19 cellular contexts compared by ENCODE assay signal in genomic region chr4:103904126-103904525, GRCh38.
"Had no signal": no experiment of that assay in that cellular context is flagged by ENCODE, and none has a peak within 500 bp of the region (broad histone marks: within the 10 kb centered on the region; RNA-seq: fewer than 3 reads in every experiment).

No MANE protein-coding gene starts in this region.

- H3K36me3 Mint-ChIP-seq: mesothelial cell of epicardium had no signal

- H3K9me3 Mint-ChIP-seq: stimulated activated naive CD8-positive, alpha-beta T cell treated with anti-CD3 and anti-CD28 coated beads, Interleukin-15, amount 100 ng/mL, for 72 hours had no signal

- H3K27me3 ChIP-seq: ascending aorta, colonic mucosa, esophagus squamous epithelium, upper lobe of right lung had no signal

- H3K4me1 ChIP-seq: ascending aorta, colonic mucosa, esophagus squamous epithelium, lower lobe of right lung, right lobe of liver, upper lobe of right lung had no signal

- DNase-seq: activated CD4-positive, alpha-beta T cell treated with anti-CD3 and anti-CD28 coated beads for 1 hour; activated CD4-positive, alpha-beta T cell treated with anti-CD3 and anti-CD28 coated beads, Interleukin-2, amount 50 U/mL, for 4 hours; activated naive CD4-positive, alpha-beta T cell treated with anti-CD3 and anti-CD28 coated beads for 36 hours; activated naive CD8-positive, alpha-beta T cell treated with anti-CD3 and anti-CD28 coated beads, Interleukin-2, amount 50 U/mL, for 24 hours; activated T-cell treated with anti-CD3 and anti-CD28 coated beads for 4 hours; caudate nucleus; colonic mucosa; esophagus squamous epithelium; left colon; lower lobe of right lung; right lobe of liver; stimulated activated CD4-positive, alpha-beta T cell treated with anti-CD3 and anti-CD28 coated beads, Interleukin-1b, Interleukin-23, amount 100 ng/mL, for 48 hours; stimulated activated naive CD8-positive, alpha-beta T cell treated with anti-CD3 and anti-CD28 coated beads, Interleukin-15, amount 100 ng/mL, for 72 hours; upper lobe of right lung had no signal

- H3K27ac ChIP-seq: ascending aorta, colonic mucosa, esophagus squamous epithelium, lower lobe of right lung, right lobe of liver, upper lobe of right lung, VCaP had no signal

- H3K36me3 ChIP-seq: ascending aorta, colonic mucosa, esophagus squamous epithelium, lower lobe of right lung, right lobe of liver, upper lobe of right lung had no signal

- ATAC-seq: activated naive CD8-positive, alpha-beta T cell treated with anti-CD3 and anti-CD28 coated beads, Interleukin-2, amount 50 U/mL, for 24 hours; left colon; lower lobe of right lung; right lobe of liver; stimulated activated naive CD8-positive, alpha-beta T cell treated with anti-CD3 and anti-CD28 coated beads, Interleukin-15, amount 100 ng/mL, for 72 hours; upper lobe of right lung had no signal

- H3K4me3 ChIP-seq: ascending aorta, colonic mucosa, esophagus squamous epithelium, lower lobe of right lung, right lobe of liver, upper lobe of right lung had no signal

- H3K4me1 Mint-ChIP-seq: activated naive CD8-positive, alpha-beta T cell treated with anti-CD3 and anti-CD28 coated beads, Interleukin-2, amount 50 U/mL, for 24 hours; mesothelial cell of epicardium; neural crest cell; stimulated activated naive CD8-positive, alpha-beta T cell treated with anti-CD3 and anti-CD28 coated beads, Interleukin-15, amount 100 ng/mL, for 72 hours had no signal

- H3K4me3 Mint-ChIP-seq: activated naive CD4-positive, alpha-beta T cell treated with anti-CD3 and anti-CD28 coated beads for 36 hours; activated naive CD8-positive, alpha-beta T cell treated with anti-CD3 and anti-CD28 coated beads, Interleukin-2, amount 50 U/mL, for 24 hours; mesothelial cell of epicardium; neural crest cell; stimulated activated naive CD8-positive, alpha-beta T cell treated with anti-CD3 and anti-CD28 coated beads, Interleukin-15, amount 100 ng/mL, for 72 hours had no signal

- H3K27ac Mint-ChIP-seq: activated naive CD4-positive, alpha-beta T cell treated with anti-CD3 and anti-CD28 coated beads for 36 hours; activated naive CD8-positive, alpha-beta T cell treated with anti-CD3 and anti-CD28 coated beads, Interleukin-2, amount 50 U/mL, for 24 hours; mesothelial cell of epicardium; stimulated activated naive CD8-positive, alpha-beta T cell treated with anti-CD3 and anti-CD28 coated beads, Interleukin-15, amount 100 ng/mL, for 72 hours had no signal

- H3K9me3 ChIP-seq: ascending aorta, colonic mucosa, esophagus squamous epithelium, lower lobe of right lung, right lobe of liver, upper lobe of right lung had no signal

- FAIRE-seq: islet of Langerhans had no signal

- H3K27me3 Mint-ChIP-seq: activated naive CD8-positive, alpha-beta T cell treated with anti-CD3 and anti-CD28 coated beads, Interleukin-2, amount 50 U/mL, for 24 hours; stimulated activated naive CD8-positive, alpha-beta T cell treated with anti-CD3 and anti-CD28 coated beads, Interleukin-15, amount 100 ng/mL, for 72 hours had no signal
